18 cellular contexts compared by ENCODE assay signal in genomic region chr9:123361731-123362560, GRCh38. TPM values are rescaled to one million over a fixed set of nuclear protein-coding genes. Genes with fewer than 3 reads are reported as not detected.
DNase-seq lines count a peak whose midpoint lies in the region; ATAC-seq, FAIRE-seq and TF ChIP-seq lines count a peak whose summit lies in the region.
"Had no signal": no experiment of that assay in that cellular context is flagged by ENCODE, and none has a peak within 500 bp of the region (broad histone marks: within the 10 kb centered on the region; RNA-seq: fewer than 3 reads in every experiment).

No MANE protein-coding gene starts in this region.

- TF ChIP-seq POLR2A in K562 (conservative IDR thresholded peaks at IDR 0.05): no peak

- TF ChIP-seq EP300 in K562 (IDR thresholded peaks at IDR 0.05; ENCODE audit: low read length): no peak

- H3K4me1 Mint-ChIP-seq in mesothelial cell of epicardium: peaks cover 70% of the 10 kb centered on the region
- peaks cover 0 to 29% (median 19%) of the 10 kb centered on the region in 7 donors for H3K4me1 Mint-ChIP-seq in naive thymus-derived CD4-positive, alpha-beta T cell

- no peak overlapping the region for H3K4me2 ChIP-seq in K562 (ENCODE audit: insufficient read depth, low read length)
- H3K4me2 ChIP-seq: PC-9 had no signal

- CTCF ChIA-PET in K562 (lab: Yijun Ruan, JAX; ENCODE audit: low intra/inter-chr PET ratio): no interaction called here
- CTCF ChIA-PET in naive thymus-derived CD4-positive, alpha-beta T cell (lab: Charles Lee): no interaction called here

- BruUV-seq in K562 (replicated peaks; lab: Mats Ljungman, UMichigan): no TSS peak

- POLR2A ChIA-PET in K562 (lab: Yijun Ruan, JAX): interaction anchor here (0.6 to 1.5 kb wide), 5 partner anchors 9 to 711 kb away, joined by 3 to 5 read pairs (median 4); no protein-coding TSS in a partner anchor
- POLR2A ChIA-PET in naive thymus-derived CD4-positive, alpha-beta T cell (lab: Charles Lee): no interaction called here

- WGBS in K562 (ENCODE audit: insufficient coverage, low coverage, missing lambda C conversion rate): 53% methylated on average over 12 of the region's 12 CpGs

- DNase-seq in K562 (ENCODE audit: extremely low read depth in 1 of 4, low spot score in 3 of 4): no peak
- no peak for DNase-seq in mesothelial cell of epicardium (ENCODE audit: low spot score in 2 of 2, unreplicated experiment in 2 of 2)
- no peak for DNase-seq in substantia nigra (lab: John Stamatoyannopoulos, UW)
- no peak for DNase-seq in naive thymus-derived CD4-positive, alpha-beta T cell
- DNase-seq in T-helper 2 cell: no peak
- DNase-seq: ACHN; Calu3; CD4-positive, CD25-positive, alpha-beta regulatory T cell; Karpas-422; MM.1S; NCI-H1105 treated with DMSO at 0.1 percent for 48 hours; NCI-H187 treated with DMSO at 0.1 percent for 48 hours; NCI-H446 treated with DMSO at 0.1 percent for 48 hours; NCI-H748 treated with DMSO at 0.1 percent for 48 hours; PC-9 had no signal

- no peaks in the 10 kb centered on the region for H3K9me3 Mint-ChIP-seq in mesothelial cell of epicardium
- H3K9me3 Mint-ChIP-seq in naive thymus-derived CD4-positive, alpha-beta T cell: no peaks in the 10 kb centered on the region
- H3K9me3 Mint-ChIP-seq: CD4-positive, CD25-positive, alpha-beta regulatory T cell had no signal

- TF ChIP-seq RAD21 in K562 (CRISPR knock-in tag; conservative IDR thresholded peaks at IDR 0.05 in 1 of 2, IDR thresholded peaks at IDR 0.05 in 1 of 2): no peak

- H4K20me1 ChIP-seq in K562 (replicated peaks; ENCODE audit: control insufficient read depth, insufficient read depth, low read length): no peaks in the 10 kb centered on the region

- intact Hi-C loops in K562 (cut with micrococcal nuclease): no loop called here
- intact Hi-C loops in naive thymus-derived CD4-positive, alpha-beta T cell (cut with micrococcal nuclease): no loop called here

- no peaks in the 10 kb centered on the region for H3K27me3 Mint-ChIP-seq in mesothelial cell of epicardium (ENCODE audit: low read depth)
- H3K27me3 Mint-ChIP-seq in naive thymus-derived CD4-positive, alpha-beta T cell: peaks cover 0 to 8% (median 0%) of the 10 kb centered on the region in 5 donors

- no peak overlapping the region; the same call in 1 of the 2 replicates for H3K27ac ChIP-seq in HUES6 (ENCODE audit: low read depth, low read length)
- H3K27ac ChIP-seq in K562 (ENCODE audit: extremely low read depth, low read depth, low read length): no peak overlapping the region
- H3K27ac ChIP-seq in substantia nigra (ENCODE audit: low read depth, low read length, poor library complexity, severe bottlenecking): peak overlapping the region; percentile 92
- H3K27ac ChIP-seq in naive thymus-derived CD4-positive, alpha-beta T cell (ENCODE audit: low read depth, low read length): no peak overlapping the region
- H3K27ac ChIP-seq: PC-9 had no signal

- no peaks in the 10 kb centered on the region for H3K9me1 ChIP-seq in K562 (ENCODE audit: control insufficient read depth, insufficient read depth, low read length)

- TF ChIP-seq CTCF in K562 (IDR thresholded peaks at IDR 0.05 in 2 of 3, conservative IDR thresholded peaks at IDR 0.05 in 1 of 3; ENCODE audit: insufficient read depth in 2 of 3, low read depth in 1 of 3, low read length in 3 of 3) (no peak), mesothelial cell of epicardium (IDR thresholded peaks at IDR 0.05; ENCODE audit: unreplicated experiment) (no peak)

- no peaks in the 10 kb centered on the region for H3K9me3 ChIP-seq in HUES6 (ENCODE audit: control insufficient read depth, insufficient read depth, low read depth, low read length)
- no peaks in the 10 kb centered on the region for H3K9me3 ChIP-seq in K562 (replicated peaks; ENCODE audit: control insufficient read depth, insufficient read depth, low read depth, low read length)
- no peaks in the 10 kb centered on the region for H3K9me3 ChIP-seq in naive thymus-derived CD4-positive, alpha-beta T cell (ENCODE audit: control insufficient read depth in 2 of 3, low read length in 3 of 3)

- peaks cover 73% of the 10 kb centered on the region for H3K4me1 ChIP-seq in HUES6 (ENCODE audit: control insufficient read depth, insufficient read depth, low read length)
- peaks cover 34 to 84% of the 10 kb centered on the region in 2 experiments for H3K4me1 ChIP-seq in K562 (replicated peaks in 1 of 2; ENCODE audit: control insufficient read depth in 2 of 2, insufficient read depth in 2 of 2, low read length in 2 of 2)
- no peaks in the 10 kb centered on the region for H3K4me1 ChIP-seq in naive thymus-derived CD4-positive, alpha-beta T cell (ENCODE audit: control insufficient read depth in 2 of 2, insufficient read depth in 2 of 2, low read length in 2 of 2)

- H3K9ac ChIP-seq in HUES6 (ENCODE audit: low read length) (peak overlapping the region; percentile 29), K562 (ENCODE audit: insufficient read depth in 1 of 2, low read depth in 2 of 2, low read length in 2 of 2) (peak overlapping the region in 1 of 2 experiments; percentile 69; a peak in 2 of 4 replicates)

- in situ Hi-C loops in K562 (cut with MboI): no loop called here

- H2AFZ ChIP-seq in K562 (ENCODE audit: low read depth, low read length): peak overlapping the region; percentile 67; the same call in 1 of the 2 replicates
- H2AFZ ChIP-seq: PC-9 had no signal

- H3K4me3 ChIP-seq in HUES6 (ENCODE audit: low read depth, low read length) (no peak overlapping the region), K562 (no peak overlapping the region)
- no peak overlapping the region for H3K4me3 ChIP-seq in naive thymus-derived CD4-positive, alpha-beta T cell (ENCODE audit: low read length)
- H3K4me3 ChIP-seq: PC-9 had no signal

- FAIRE-seq in K562 (lab: Jason Lieb, UNC): no peak
- FAIRE-seq: GM12891 had no signal

- H3K27me3 ChIP-seq in HUES6 (ENCODE audit: control insufficient read depth, insufficient read depth, low read length) (no peaks in the 10 kb centered on the region; the same call in 1 of the 2 replicates), K562 (ENCODE audit: control insufficient read depth in 2 of 2, insufficient read depth in 2 of 2, low read length in 2 of 2) (no peaks in the 10 kb centered on the region)
- H3K27me3 ChIP-seq in naive thymus-derived CD4-positive, alpha-beta T cell (ENCODE audit: control insufficient read depth in 2 of 2, insufficient read depth in 2 of 2, low read length in 2 of 2): no peaks in the 10 kb centered on the region

- no peaks in the 10 kb centered on the region for H3K79me2 ChIP-seq in K562 (ENCODE audit: control insufficient read depth, insufficient read depth, low read length)

- H3K36me3 Mint-ChIP-seq in mesothelial cell of epicardium: no peaks in the 10 kb centered on the region
- H3K36me3 Mint-ChIP-seq in naive thymus-derived CD4-positive, alpha-beta T cell: no peaks in the 10 kb centered on the region
- H3K36me3 Mint-ChIP-seq: CD4-positive, CD25-positive, alpha-beta regulatory T cell had no signal

- H3K27ac Mint-ChIP-seq in mesothelial cell of epicardium: peak overlapping the region; percentile 89
- no peak overlapping the region for H3K27ac Mint-ChIP-seq in naive thymus-derived CD4-positive, alpha-beta T cell
- H3K27ac Mint-ChIP-seq: CD4-positive, CD25-positive, alpha-beta regulatory T cell had no signal

- H3K36me3 ChIP-seq in HUES6 (ENCODE audit: control insufficient read depth, insufficient read depth, low read length) (no peaks in the 10 kb centered on the region), K562 (ENCODE audit: control insufficient read depth, insufficient read depth, low read length) (no peaks in the 10 kb centered on the region)
- no peaks in the 10 kb centered on the region for H3K36me3 ChIP-seq in naive thymus-derived CD4-positive, alpha-beta T cell (ENCODE audit: control insufficient read depth in 2 of 3, insufficient read depth in 3 of 3, low read length in 3 of 3)

- no peak overlapping the region for H3K4me3 Mint-ChIP-seq in mesothelial cell of epicardium
- H3K4me3 Mint-ChIP-seq in naive thymus-derived CD4-positive, alpha-beta T cell: no peak overlapping the region
- H3K4me3 Mint-ChIP-seq: CD4-positive, CD25-positive, alpha-beta regulatory T cell had no signal

- ATAC-seq in K562: no peak
- no peak for ATAC-seq in naive thymus-derived CD4-positive, alpha-beta T cell
- no peak for ATAC-seq in HG03378 (IDR thresholded peaks at IDR 0.05; ENCODE audit: unreplicated experiment)

TF ChIP-seq in K562, 482 proteins besides CTCF, POLR2A, EP300 and RAD21 (continues in another document):
- TF ChIP-seq TFE3 (CRISPR knock-in tag; IDR thresholded peaks at IDR 0.05): no peak
- no peak for TF ChIP-seq ZNF436 (CRISPR knock-in tag; IDR thresholded peaks at IDR 0.05)

RNA-seq across cellular contexts. Expression of gene CRB2, which starts 5.9 kb away (rescaled TPM):
- total RNA-seq in K562 (2011; cell fraction: chromatin; rRNA removed; ENCODE audit: low replicate concordance): 0.67 and 3.0 TPM in 2 replicates
- total RNA-seq in K562 (2011; cell fraction: nucleolus; rRNA removed): 2.5 and 3.2 TPM in 2 replicates
- 0.76 and 0.88 TPM in 2 replicates for total RNA-seq in K562 (2011; cell fraction: nucleoplasm; rRNA removed)
- total RNA-seq in K562 (2014; rRNA removed): 0.53 and 0.64 TPM in 2 replicates
- total RNA-seq in K562 (2014; rRNA removed; fragmentation: Illumina TruSeq; extraction: Trizol): 0.13 and 0.18 TPM in 2 replicates
- total RNA-seq in K562 (2015; rRNA removed; fragmentation: Illumina TruSeq; extraction: Trizol): 0.25 and 0.38 TPM in 2 replicates
- total RNA-seq in K562 (2021): 1.2 and 1.3 TPM in 2 replicates
- 0.18 and 0.28 TPM in 2 replicates for polyA plus RNA-seq in K562 (2011; rRNA removed)
- 0.19 and 0.67 TPM in 2 replicates for polyA plus RNA-seq in K562 (2011; cell fraction: cytosol; rRNA removed)
- 1.3 and 2.9 TPM in 2 replicates for polyA plus RNA-seq in K562 (2011; cell fraction: nucleus; rRNA removed)
- 0.25 and 0.68 TPM in 2 replicates for polyA plus RNA-seq in K562 (2012)
- polyA plus RNA-seq in K562 (2014; fragmentation: Illumina TruSeq; extraction: Trizol): 0.13 and 0.29 TPM in 2 replicates
- not detected for polyA plus RNA-seq in K562 (2014; fragmentation: Nextera tagmentation; extraction: Ambion mirVana)
- 0.43 and 0.44 TPM in 2 replicates for polyA plus RNA-seq in K562 (2014; rRNA removed)
- polyA minus RNA-seq in K562 (2011; rRNA and poly(A)+ RNA removed): 0.24 and 0.91 TPM in 2 replicates
- polyA minus RNA-seq in K562 (2011; cell fraction: cytosol; rRNA and poly(A)+ RNA removed): 1.3 and 2.3 TPM in 2 replicates
- polyA minus RNA-seq in K562 (2011; cell fraction: nucleus; rRNA and poly(A)+ RNA removed): 1.1 and 1.2 TPM in 2 replicates
- total RNA-seq in mesothelial cell of epicardium: 35.1 to 43.0 TPM (median 41.0 TPM) in 3 replicates
- total RNA-seq in naive thymus-derived CD4-positive, alpha-beta T cell: not detected
- not detected for polyA plus RNA-seq in naive thymus-derived CD4-positive, alpha-beta T cell
- total RNA-seq: Calu3; CD4-positive, CD25-positive, alpha-beta regulatory T cell; PC-9 had no signal
